ENCODE assay signal across 2 cellular contexts in genomic region chr17:39099686-39100293, GRCh38.
TF ChIP-seq lines count a peak whose summit lies in the region.

No MANE protein-coding gene starts in this region.

TF ChIP-seq in IMR-90, 13 proteins besides CTCF, POLR2A, EP300 and RAD21:
- TF ChIP-seq MAZ (IDR thresholded peaks at IDR 0.05; ENCODE audit: borderline replicate concordance, low read depth, low read length) (no peak), USF2 (IDR thresholded peaks at IDR 0.05; ENCODE audit: low read depth, low read length) (no peak), NFE2L2 (IDR thresholded peaks at IDR 0.05; ENCODE audit: low read depth, low read length) (no peak), BHLHE40 (IDR thresholded peaks at IDR 0.05; ENCODE audit: low read depth, low read length) (no peak), RCOR1 (IDR thresholded peaks at IDR 0.05; ENCODE audit: insufficient replicate concordance, low read length) (no peak), MAFK (IDR thresholded peaks at IDR 0.05; ENCODE audit: low read depth, low read length) (no peak), SMC3 (IDR thresholded peaks at IDR 0.05; ENCODE audit: low read depth, low read length) (no peak), RFX5 (IDR thresholded peaks at IDR 0.05; ENCODE audit: low read depth, low read length) (no peak), CEBPB (IDR thresholded peaks at IDR 0.05; ENCODE audit: low read depth, low read length) (no peak), ELK1 (IDR thresholded peaks at IDR 0.05; ENCODE audit: borderline replicate concordance, low read depth, low read length) (no peak), CHD1 (IDR thresholded peaks at IDR 0.05; ENCODE audit: low read depth, low read length) (no peak), FOS (IDR thresholded peaks at IDR 0.05; ENCODE audit: low read depth, low read length) (no peak), MXI1 (IDR thresholded peaks at IDR 0.05; ENCODE audit: borderline replicate concordance, low read depth, low read length) (no peak)

TF ChIP-seq in K562, 482 proteins besides CTCF, POLR2A, EP300 and RAD21:
- TF ChIP-seq NCOA6 (IDR thresholded peaks at IDR 0.05), result no peak
- TF ChIP-seq RBM25 (IDR thresholded peaks at IDR 0.05; ENCODE audit: low read depth, low read length, severe bottlenecking), result peak; percentile 55
- TF ChIP-seq SIX5 (IDR thresholded peaks at IDR 0.05; ENCODE audit: borderline replicate concordance in 1 of 2, insufficient read depth in 1 of 2, low read depth in 1 of 2, low read length in 2 of 2), result no peak
- TF ChIP-seq LEF1 (IDR thresholded peaks at IDR 0.05), result no peak
- TF ChIP-seq NFRKB (IDR thresholded peaks at IDR 0.05; ENCODE audit: low read depth), result no peak
- no peak for TF ChIP-seq HLTF (IDR thresholded peaks at IDR 0.05)
- no peak for TF ChIP-seq MCM7 (IDR thresholded peaks at IDR 0.05)
- no peak for TF ChIP-seq MITF (IDR thresholded peaks at IDR 0.05)
- no peak for TF ChIP-seq ZBTB34 (CRISPR knock-in tag; IDR thresholded peaks at IDR 0.05)
- no peak for TF ChIP-seq HDAC2 (IDR thresholded peaks at IDR 0.05)
- peak; percentile 38 for TF ChIP-seq ZFP36 (IDR thresholded peaks at IDR 0.05; ENCODE audit: low read depth, low read length, partially characterized antibody)
